In genomic region chr3:194112120-194113106, GRCh38 we compare ENCODE assay signal across 10 cellular contexts. TPM values are rescaled to one million over a fixed set of nuclear protein-coding genes. Genes with fewer than 3 reads are reported as not detected.
DNase-seq lines count a peak whose midpoint lies in the region; ATAC-seq, FAIRE-seq and TF ChIP-seq lines count a peak whose summit lies in the region.
"Had no signal": no experiment of that assay in that cellular context is flagged by ENCODE, and none has a peak within 500 bp of the region (broad histone marks: within the 10 kb centered on the region; RNA-seq: fewer than 3 reads in every experiment).

No MANE protein-coding gene starts in this region.

- H3K9me1 ChIP-seq in endothelial cell of umbilical vein (replicated peaks; ENCODE audit: control insufficient read depth, extremely low read depth, insufficient read depth, low read length), result no peaks in the 10 kb centered on the region

- H3K27me3 ChIP-seq in endothelial cell of umbilical vein (ENCODE audit: control insufficient read depth in 2 of 2, insufficient read depth in 2 of 2, low read length in 2 of 2) (peaks cover 0 to 7% of the 10 kb centered on the region in 2 experiments), pancreas (no peaks in the 10 kb centered on the region), endodermal cell (ENCODE audit: control insufficient read depth, insufficient read depth, low read length, poor library complexity, severe bottlenecking) (no peaks in the 10 kb centered on the region), esophagus muscularis mucosa (no peaks in the 10 kb centered on the region)

- H3K4me3 Mint-ChIP-seq in endodermal cell, result no peak overlapping the region

- H3K27ac Mint-ChIP-seq in endodermal cell, result no peak overlapping the region

- H3K9ac ChIP-seq in endothelial cell of umbilical vein (replicated peaks; ENCODE audit: extremely low read depth, insufficient read depth, low read length), result no peak overlapping the region
- H3K9ac ChIP-seq in endodermal cell (ENCODE audit: extremely low read depth, low read length, poor library complexity, severe bottlenecking), result no peak overlapping the region

- CTCF ChIA-PET in HEK293 (lab: Yijun Ruan, JAX), result interaction anchor here (0.6 kb wide), 1 partner anchor 172 kb away, joined by 3 read pairs; no protein-coding TSS in a partner anchor
- CTCF ChIA-PET in endothelial cell of umbilical vein (lab: Charles Lee), result no interaction called here

- no TSS peak for BruUV-seq in endothelial cell of umbilical vein (replicated peaks; lab: Mats Ljungman, UMichigan)

- WGBS in pancreas, 2 donors, result 6 to 11% methylated on average over 9 of the region's 9 CpGs
- WGBS in endodermal cell (ENCODE audit: insufficient coverage in 1 of 2, insufficient read length in 1 of 2), 2 experiments, result 60 to 73% methylated on average over 8 to 9 of the region's 9 CpGs
- WGBS in esophagus muscularis mucosa, result 43% methylated on average over 9 of the region's 9 CpGs

- H3K4me1 Mint-ChIP-seq in endodermal cell, result peaks cover 17% of the 10 kb centered on the region

- H3K36me3 ChIP-seq in HEK293 (ENCODE audit: control insufficient read depth in 2 of 2, insufficient read depth in 1 of 2, low read length in 2 of 2), result no peaks in the 10 kb centered on the region
- no peaks in the 10 kb centered on the region for H3K36me3 ChIP-seq in endothelial cell of umbilical vein (ENCODE audit: control insufficient read depth in 2 of 2, extremely low read depth in 1 of 2, insufficient read depth in 2 of 2, low read length in 2 of 2)
- H3K36me3 ChIP-seq in pancreas, result no peaks in the 10 kb centered on the region
- H3K36me3 ChIP-seq in endodermal cell (ENCODE audit: control insufficient read depth, insufficient read depth, low read length), result no peaks in the 10 kb centered on the region
- H3K36me3 ChIP-seq in esophagus muscularis mucosa, result no peaks in the 10 kb centered on the region

- no peaks in the 10 kb centered on the region for H3K36me3 Mint-ChIP-seq in endodermal cell (ENCODE audit: low read depth)

- no peak overlapping the region for H3K27ac ChIP-seq in HEK293 (ENCODE audit: extremely low read depth, low read depth, low read length)
- no peak overlapping the region for H3K27ac ChIP-seq in endothelial cell of umbilical vein (ENCODE audit: insufficient read depth, low read depth, low read length)
- peak overlapping the region; percentile 62 to 89 (median 74) for H3K27ac ChIP-seq in pancreas
- H3K27ac ChIP-seq in endodermal cell (ENCODE audit: low read depth, low read length), result no peak overlapping the region
- no peak overlapping the region for H3K27ac ChIP-seq in esophagus muscularis mucosa (replicated peaks in 1 of 4)

- no peak overlapping the region for H3K4me3 ChIP-seq in HEK293 (ENCODE audit: low read depth, low read length)
- H3K4me3 ChIP-seq in endothelial cell of umbilical vein (replicated peaks in 1 of 3; ENCODE audit: insufficient read depth in 1 of 3, low read depth in 1 of 3, low read length in 3 of 3), result no peak overlapping the region
- no peak overlapping the region for H3K4me3 ChIP-seq in pancreas
- no peak overlapping the region for H3K4me3 ChIP-seq in endodermal cell (ENCODE audit: low read length)
- no peak overlapping the region for H3K4me3 ChIP-seq in esophagus muscularis mucosa
- H3K4me3 ChIP-seq: smooth muscle cell had no signal

- ATAC-seq in pancreas, result peak; percentile 94 to 98 (median 98)
- no peak for ATAC-seq in HG03432 (IDR thresholded peaks at IDR 0.05; ENCODE audit: unreplicated experiment)
- no peak for ATAC-seq in HG03039 (IDR thresholded peaks at IDR 0.05; ENCODE audit: unreplicated experiment)
- ATAC-seq: stimulated activated naive CD8-positive, alpha-beta T cell treated with anti-CD3 and anti-CD28 coated beads, Interleukin-15, Interleukin-2, amounts not matched to agents 100 U/mL and 50 U/mL, for 24 hours had no signal

- H3K27me3 Mint-ChIP-seq in endodermal cell (ENCODE audit: insufficient read depth), result peaks cover 2% of the 10 kb centered on the region

- H3K9me3 Mint-ChIP-seq in endodermal cell, result no peaks in the 10 kb centered on the region

- H2AFZ ChIP-seq in endothelial cell of umbilical vein (ENCODE audit: low read depth, low read length), result no peak overlapping the region

- FAIRE-seq in endothelial cell of umbilical vein (lab: Jason Lieb, UNC), result no peak
- FAIRE-seq in pancreas (lab: Jason Lieb, UNC), result no peak

- intact Hi-C loops in endothelial cell of umbilical vein (cut with micrococcal nuclease) (no loop called here), pancreas (cut with DNase I) (no loop called here), esophagus muscularis mucosa (cut with DNase I) (no loop called here)

- H3K9me3 ChIP-seq in HEK293 (ENCODE audit: control insufficient read depth, insufficient read depth, low read depth, low read length) (no peaks in the 10 kb centered on the region), endothelial cell of umbilical vein (replicated peaks; ENCODE audit: control insufficient read depth, insufficient read depth, low read length) (no peaks in the 10 kb centered on the region), pancreas (no peaks in the 10 kb centered on the region), endodermal cell (ENCODE audit: control insufficient read depth, low read length) (no peaks in the 10 kb centered on the region), esophagus muscularis mucosa (no peaks in the 10 kb centered on the region)

- no peaks in the 10 kb centered on the region for H3K79me2 ChIP-seq in endothelial cell of umbilical vein (ENCODE audit: control insufficient read depth, insufficient read depth, low read length)

- H3K4me1 ChIP-seq in HEK293 (ENCODE audit: control insufficient read depth, insufficient read depth, low read length), result no peaks in the 10 kb centered on the region
- H3K4me1 ChIP-seq in endothelial cell of umbilical vein (ENCODE audit: control insufficient read depth, extremely low read depth, insufficient read depth, low read length), result no peaks in the 10 kb centered on the region
- peaks cover 33 to 43% (median 34%) of the 10 kb centered on the region in 3 donors for H3K4me1 ChIP-seq in pancreas
- H3K4me1 ChIP-seq in endodermal cell (ENCODE audit: control insufficient read depth, insufficient read depth, low read length), result no peaks in the 10 kb centered on the region
- peaks cover 0 to 6% (median 5%) of the 10 kb centered on the region in 4 donors for H3K4me1 ChIP-seq in esophagus muscularis mucosa

- TF ChIP-seq POLR2A in endothelial cell of umbilical vein (IDR thresholded peaks at IDR 0.05; ENCODE audit: low read depth, low read length), result no peak
- TF ChIP-seq POLR2A in esophagus muscularis mucosa (IDR thresholded peaks at IDR 0.05; ENCODE audit: low read depth), result no peak

- no peaks in the 10 kb centered on the region for H4K20me1 ChIP-seq in endothelial cell of umbilical vein (replicated peaks; ENCODE audit: control insufficient read depth, extremely low read depth, insufficient read depth, low read length)

- no peak overlapping the region for H3K4me2 ChIP-seq in endothelial cell of umbilical vein (ENCODE audit: insufficient read depth, low read length)
- H3K4me2 ChIP-seq: smooth muscle cell had no signal

- no peak for TF ChIP-seq EP300 in esophagus muscularis mucosa (IDR thresholded peaks at IDR 0.05)

- dilution Hi-C loops in endothelial cell of umbilical vein (cut with MboI; ENCODE audit: extremely low pct_ligation_motif_present, low sequenced_read_pairs), result no loop called here

- DNase-seq in NCI-H2171 (lab: John Stamatoyannopoulos, UW) (peak; percentile 36), endothelial cell of umbilical vein (ENCODE audit: low read depth, low spot score) (no peak), pancreas (peak in 4 of 6 donors; percentile 76 to 93 (median 92)), endodermal cell (no peak), esophagus muscularis mucosa (ENCODE audit: extremely low spot score) (no peak)
- DNase-seq: stimulated activated naive CD8-positive, alpha-beta T cell treated with anti-CD3 and anti-CD28 coated beads, Interleukin-15, Interleukin-2, amounts not matched to agents 100 U/mL and 50 U/mL, for 24 hours had no signal

- TF ChIP-seq CTCF in HEK293 (tag by site-specific recombination; IDR thresholded peaks at IDR 0.05), result no peak
- no peak for TF ChIP-seq CTCF in endothelial cell of umbilical vein (IDR thresholded peaks at IDR 0.05; ENCODE audit: extremely low read depth in 1 of 2, insufficient read depth in 1 of 2, low read depth in 1 of 2, low read length in 2 of 2)
- TF ChIP-seq CTCF in pancreas (IDR thresholded peaks at IDR 0.05), result no peak
- TF ChIP-seq CTCF in endodermal cell (conservative IDR thresholded peaks at IDR 0.05), result no peak
- no peak for TF ChIP-seq CTCF in esophagus muscularis mucosa (IDR thresholded peaks at IDR 0.05)

- POLR2A ChIA-PET in HEK293 (lab: Yijun Ruan, JAX) (interaction anchor here (0.8 kb wide), 1 partner anchor 23 kb away, joined by 3 read pairs; no protein-coding TSS in a partner anchor), endothelial cell of umbilical vein (lab: Charles Lee) (interaction anchor here (0.7 kb wide), 1 partner anchor 69 kb away, joined by 6 read pairs; no protein-coding TSS in a partner anchor)

TF ChIP-seq in HEK293, 187 proteins besides CTCF, POLR2A, EP300 and RAD21 (continues in another document):
- TF ChIP-seq ZNF239 (tag by site-specific recombination; IDR thresholded peaks at IDR 0.05) (peak; percentile 95), ZNF10 (tag by site-specific recombination; IDR thresholded peaks at IDR 0.05) (0 out of 2 replicates have a peak, but pooled peaks have one; percentile 12), ZBTB8A (tag by site-specific recombination; IDR thresholded peaks at IDR 0.05) (peak; percentile 37; the same call in 1 of the 2 replicates)

TF ChIP-seq in endothelial cell of umbilical vein, 7 proteins besides CTCF, POLR2A, EP300 and RAD21 (continues in another document):
- TF ChIP-seq FOS (IDR thresholded peaks at IDR 0.05; ENCODE audit: borderline replicate concordance, insufficient read depth, low read length), result no peak
- TF ChIP-seq POLR2AphosphoS5 (IDR thresholded peaks at IDR 0.05; ENCODE audit: insufficient read depth, low read depth, low read length), result no peak
- TF ChIP-seq GATA2 (IDR thresholded peaks at IDR 0.05; ENCODE audit: insufficient read depth, insufficient read length, low read depth, low read length), result no peak

RNA-seq across cellular contexts. Expression of gene HES1, which starts 23.5 kb away (rescaled TPM):
- 42.0 and 60.5 TPM in 2 replicates for total RNA-seq in endothelial cell of umbilical vein
- polyA plus RNA-seq in endothelial cell of umbilical vein, result 107 and 210 TPM in 2 replicates
- polyA plus RNA-seq in endothelial cell of umbilical vein (2011; cell fraction: cytosol; rRNA removed), result 174 and 181 TPM in 2 replicates
- 490 and 585 TPM in 2 replicates for polyA plus RNA-seq in endothelial cell of umbilical vein (2011; cell fraction: nucleus; rRNA removed)
- polyA plus RNA-seq in endothelial cell of umbilical vein (2012), result 113 and 202 TPM in 2 replicates
- 33.7 and 77.6 TPM in 2 replicates for polyA minus RNA-seq in endothelial cell of umbilical vein
- polyA minus RNA-seq in endothelial cell of umbilical vein (2011; cell fraction: cytosol; rRNA and poly(A)+ RNA removed), result 16.0 TPM
- 291 and 514 TPM in 2 replicates for polyA minus RNA-seq in endothelial cell of umbilical vein (2011; cell fraction: nucleus; rRNA and poly(A)+ RNA removed)
- total RNA-seq in pancreas, result 10 to 100 TPM; 15.7 to 51.6 (median 36.3) TPM
- polyA plus RNA-seq in pancreas, result 10 to 100 TPM; 22.3 to 68.5 TPM
- total RNA-seq in endodermal cell, result 10 to 100 TPM in 1 of 2 donors, 1 to 10 TPM in 1; 2.1 to 17.5 TPM
- 63.6 TPM for polyA plus RNA-seq in endodermal cell (2013, experiment 1 of 2)
- 67.6 TPM for polyA plus RNA-seq in endodermal cell (2013, experiment 2 of 2)
- 10 to 100 TPM; 12.0 to 32.3 (median 26.9) TPM for total RNA-seq in esophagus muscularis mucosa

Comparison
In these comparisons a context has a peak if more than half of its experiments do, and no peak if none do; other contexts are left out.
1. H3K27ac ChIP-seq: peak in pancreas (4 of 4); none in HEK293 (single experiment), endothelial cell of umbilical vein (single experiment), endodermal cell (single experiment) and esophagus muscularis mucosa (0 of 4).
2. DNase-seq: peak in NCI-H2171 (single experiment) and pancreas (4 of 6); none in endothelial cell of umbilical vein (single experiment), endodermal cell (single experiment) and esophagus muscularis mucosa (single experiment).
3. ATAC-seq: peak in pancreas (4 of 4); none in HG03432 (single experiment) and HG03039 (single experiment).